In the genomic region with DNA sequence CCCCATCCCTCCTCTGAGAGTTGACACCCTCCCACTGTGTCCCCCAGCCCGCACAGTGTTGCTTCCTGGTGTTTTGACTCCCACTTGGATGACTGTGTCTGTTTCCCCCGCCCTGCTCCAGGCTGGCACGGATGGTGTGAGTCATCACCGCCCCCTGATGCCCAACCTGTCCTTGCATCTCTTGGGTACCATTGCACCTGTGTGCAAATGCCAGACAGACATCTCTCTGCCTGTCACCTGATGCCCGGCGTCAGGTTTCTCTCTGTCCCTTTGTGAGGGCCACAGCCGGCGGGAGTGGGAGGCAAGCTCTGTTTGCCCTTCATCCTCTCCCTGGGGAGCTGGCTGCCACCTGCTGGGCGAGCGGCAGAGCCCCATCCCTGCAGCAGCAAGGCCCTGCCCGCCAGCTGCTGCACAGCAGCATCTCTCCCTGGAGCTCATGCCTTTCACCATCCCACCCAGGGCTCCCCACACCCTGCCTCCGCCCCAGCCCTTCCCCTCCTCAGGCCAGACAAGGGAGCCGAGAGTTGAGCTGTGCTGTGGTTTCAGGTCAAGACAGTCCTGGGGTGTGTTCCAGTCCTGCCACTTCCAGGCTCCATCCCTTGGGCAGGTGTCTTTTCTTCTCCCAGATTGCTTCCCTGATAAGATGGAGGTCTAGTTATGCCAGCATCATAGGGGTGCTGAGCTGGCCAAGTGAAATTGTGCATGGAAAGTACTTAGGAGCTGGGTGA, we compare ENCODE assay signal across 9 cellular contexts. TPM values are rescaled to one million over a fixed set of nuclear protein-coding genes. Genes with fewer than 3 reads are reported as not detected.
DNase-seq lines count a peak whose midpoint lies in the region; ATAC-seq and TF ChIP-seq lines count a peak whose summit lies in the region.
"Had no signal": no experiment of that assay in that cellular context is flagged by ENCODE, and none has a peak within 500 bp of the region (broad histone marks: within the 10 kb centered on the region; RNA-seq: fewer than 3 reads in every experiment).

No MANE protein-coding gene starts in this region.

- intact Hi-C loops in activated CD4-positive, alpha-beta memory T cell treated with anti-CD3 and anti-CD28 coated beads for 36 hours (cut with micrococcal nuclease): no loop called here
- intact Hi-C loops in body of pancreas (cut with DNase I): no loop called here

- H3K4me3 ChIP-seq in body of pancreas (no peak overlapping the region), retinal pigment epithelial cell (ENCODE audit: low read length) (no peak overlapping the region)

- H3K9me3 Mint-ChIP-seq in activated CD4-positive, alpha-beta memory T cell treated with anti-CD3 and anti-CD28 coated beads for 36 hours: no peaks in the 10 kb centered on the region
- H3K9me3 Mint-ChIP-seq in activated CD4-positive, alpha-beta memory T cell treated with anti-CD3 and anti-CD28 coated beads, Interleukin-2, amount 10 ng/mL, durations not matched to agents 7 days and 5 days: no peaks in the 10 kb centered on the region
- H3K9me3 Mint-ChIP-seq: CD4-positive, alpha-beta memory T cell had no signal

- TF ChIP-seq POLR2A in body of pancreas (IDR thresholded peaks at IDR 0.05): no peak

- ATAC-seq in body of pancreas (peak; percentile 15), GM21381 (IDR thresholded peaks at IDR 0.05; ENCODE audit: unreplicated experiment) (no peak)

- no peaks in the 10 kb centered on the region for H3K27me3 Mint-ChIP-seq in activated CD4-positive, alpha-beta memory T cell treated with anti-CD3 and anti-CD28 coated beads for 36 hours
- no peaks in the 10 kb centered on the region for H3K27me3 Mint-ChIP-seq in activated CD4-positive, alpha-beta memory T cell treated with anti-CD3 and anti-CD28 coated beads, Interleukin-2, amount 10 ng/mL, durations not matched to agents 7 days and 5 days
- H3K27me3 Mint-ChIP-seq: CD4-positive, alpha-beta memory T cell had no signal

- CTCF ChIA-PET in activated CD4-positive, alpha-beta memory T cell treated with anti-CD3 and anti-CD28 coated beads for 36 hours (lab: Charles Lee): interaction anchor here (1.1 to 1.2 kb wide), 2 partner anchors 13 to 28 kb away, joined by 3 to 4 read pairs; no protein-coding TSS in a partner anchor
- CTCF ChIA-PET in activated CD4-positive, alpha-beta memory T cell treated with anti-CD3 and anti-CD28 coated beads, Interleukin-2, amount 10 ng/mL, durations not matched to agents 7 days and 5 days (lab: Charles Lee): interaction anchor here (1.0 to 1.6 kb wide), 3 partner anchors 12 to 47 kb away, joined by 3 to 8 read pairs (median 5); a partner anchor contains a TSS

- TF ChIP-seq CTCF in body of pancreas (IDR thresholded peaks at IDR 0.05) (peak in 1 of 7 experiments; percentile 6), retinal pigment epithelial cell (conservative IDR thresholded peaks at IDR 0.05; ENCODE audit: low read depth, low read length) (peak; percentile 65)

- POLR2A ChIA-PET in activated CD4-positive, alpha-beta memory T cell treated with anti-CD3 and anti-CD28 coated beads for 36 hours (lab: Charles Lee): no interaction called here
- POLR2A ChIA-PET in activated CD4-positive, alpha-beta memory T cell treated with anti-CD3 and anti-CD28 coated beads, Interleukin-2, amount 10 ng/mL, durations not matched to agents 7 days and 5 days (lab: Charles Lee): no interaction called here

- H3K9me3 ChIP-seq in body of pancreas: no peaks in the 10 kb centered on the region

- no peak overlapping the region for H3K27ac Mint-ChIP-seq in activated CD4-positive, alpha-beta memory T cell treated with anti-CD3 and anti-CD28 coated beads for 36 hours
- H3K27ac Mint-ChIP-seq in activated CD4-positive, alpha-beta memory T cell treated with anti-CD3 and anti-CD28 coated beads, Interleukin-2, amount 10 ng/mL, durations not matched to agents 7 days and 5 days: no peak overlapping the region

- no peak overlapping the region for H3K4me3 Mint-ChIP-seq in activated CD4-positive, alpha-beta memory T cell treated with anti-CD3 and anti-CD28 coated beads for 36 hours
- H3K4me3 Mint-ChIP-seq in activated CD4-positive, alpha-beta memory T cell treated with anti-CD3 and anti-CD28 coated beads, Interleukin-2, amount 10 ng/mL, durations not matched to agents 7 days and 5 days: no peak overlapping the region
- H3K4me3 Mint-ChIP-seq: CD4-positive, alpha-beta memory T cell had no signal

- no peaks in the 10 kb centered on the region for H3K27me3 ChIP-seq in body of pancreas

- WGBS in body of pancreas, 2 donors: 57 to 59% methylated on average over 4 to 10 of the region's 13 CpGs

- H3K4me1 ChIP-seq in body of pancreas: peaks cover 3% of the 10 kb centered on the region

- no peaks in the 10 kb centered on the region for H3K36me3 ChIP-seq in body of pancreas (replicated peaks in 1 of 2; ENCODE audit: insufficient read depth in 1 of 2, low read depth in 2 of 2)

- H3K36me3 Mint-ChIP-seq in activated CD4-positive, alpha-beta memory T cell treated with anti-CD3 and anti-CD28 coated beads for 36 hours: no peaks in the 10 kb centered on the region
- no peaks in the 10 kb centered on the region for H3K36me3 Mint-ChIP-seq in activated CD4-positive, alpha-beta memory T cell treated with anti-CD3 and anti-CD28 coated beads, Interleukin-2, amount 10 ng/mL, durations not matched to agents 7 days and 5 days (ENCODE audit: low read depth)
- H3K36me3 Mint-ChIP-seq: CD4-positive, alpha-beta memory T cell had no signal

- no peak overlapping the region for H3K27ac ChIP-seq in body of pancreas

- DNase-seq in activated CD4-positive, alpha-beta memory T cell treated with anti-CD3 and anti-CD28 coated beads for 36 hours: peak; percentile 29
- DNase-seq in activated CD4-positive, alpha-beta memory T cell treated with anti-CD3 and anti-CD28 coated beads, Interleukin-2, amount 10 ng/mL, durations not matched to agents 7 days and 5 days: no peak
- DNase-seq in NCI-H2107 treated with DMSO at 0.1 percent for 48 hours (lab: John Stamatoyannopoulos, UW; ENCODE audit: unreplicated experiment): peak; percentile 97
- DNase-seq in body of pancreas: peak in 1 of 4 donors; percentile 24
- DNase-seq in retinal pigment epithelial cell (ENCODE audit: low read depth): no peak
- DNase-seq in stimulated activated CD4-positive, alpha-beta T cell treated with anti-CD3 and anti-CD28 coated beads, Interleukin-15, amount 100 ng/mL, for 24 hours: no peak
- no peak for DNase-seq in NK-92 (lab: John Stamatoyannopoulos, UW; ENCODE audit: unreplicated experiment)

- peaks cover 6% of the 10 kb centered on the region for H3K4me1 Mint-ChIP-seq in activated CD4-positive, alpha-beta memory T cell treated with anti-CD3 and anti-CD28 coated beads for 36 hours (ENCODE audit: low read depth)
- peaks cover 13% of the 10 kb centered on the region for H3K4me1 Mint-ChIP-seq in activated CD4-positive, alpha-beta memory T cell treated with anti-CD3 and anti-CD28 coated beads, Interleukin-2, amount 10 ng/mL, durations not matched to agents 7 days and 5 days

RNA-seq across cellular contexts. Expression of a gene that starts 29.7 kb away (rescaled TPM):
- under 1 TPM; 0.10 to 0.22 TPM for total RNA-seq in activated CD4-positive, alpha-beta memory T cell treated with anti-CD3 and anti-CD28 coated beads for 36 hours
- total RNA-seq in activated CD4-positive, alpha-beta memory T cell treated with anti-CD3 and anti-CD28 coated beads, Interleukin-2, amount 10 ng/mL, durations not matched to agents 7 days and 5 days: under 1 TPM; 0.10 to 0.15 TPM
- not detected for total RNA-seq in body of pancreas

RNA-seq across cellular contexts. Expression of a gene that starts 38.1 kb away (rescaled TPM):
- 10 to 100 TPM; 12.7 to 13.1 TPM for total RNA-seq in activated CD4-positive, alpha-beta memory T cell treated with anti-CD3 and anti-CD28 coated beads for 36 hours
- total RNA-seq in activated CD4-positive, alpha-beta memory T cell treated with anti-CD3 and anti-CD28 coated beads, Interleukin-2, amount 10 ng/mL, durations not matched to agents 7 days and 5 days: 10 to 100 TPM; 16.3 to 16.4 TPM
- 10 to 100 TPM; 16.6 to 49.8 TPM for total RNA-seq in body of pancreas

RNA-seq across cellular contexts. Expression of a gene that starts 47.0 kb away (rescaled TPM):
- total RNA-seq in activated CD4-positive, alpha-beta memory T cell treated with anti-CD3 and anti-CD28 coated beads for 36 hours: 10 to 100 TPM; 35.1 to 39.9 TPM
- total RNA-seq in activated CD4-positive, alpha-beta memory T cell treated with anti-CD3 and anti-CD28 coated beads, Interleukin-2, amount 10 ng/mL, durations not matched to agents 7 days and 5 days: 10 to 100 TPM; 64.4 to 65.0 TPM
- total RNA-seq in body of pancreas: 1 to 10 TPM in 1 of 2 donors, not detected in 1; 8.3 TPM

RNA-seq across cellular contexts. Expression of a gene that starts 47.5 kb away (rescaled TPM):
- total RNA-seq in activated CD4-positive, alpha-beta memory T cell treated with anti-CD3 and anti-CD28 coated beads for 36 hours: 10 to 100 TPM; 10.4 to 11.8 TPM
- 10 to 100 TPM; 16.3 to 20.4 TPM for total RNA-seq in activated CD4-positive, alpha-beta memory T cell treated with anti-CD3 and anti-CD28 coated beads, Interleukin-2, amount 10 ng/mL, durations not matched to agents 7 days and 5 days
- 10 to 100 TPM in 1 of 2 donors, 1 to 10 TPM in 1; 4.9 to 12.5 TPM for total RNA-seq in body of pancreas

RNA-seq across cellular contexts. Expression of a gene that starts 52.0 kb away (rescaled TPM):
- total RNA-seq in activated CD4-positive, alpha-beta memory T cell treated with anti-CD3 and anti-CD28 coated beads for 36 hours: 10 to 100 TPM; 29.8 to 30.1 TPM
- 10 to 100 TPM; 31.7 to 35.5 TPM for total RNA-seq in activated CD4-positive, alpha-beta memory T cell treated with anti-CD3 and anti-CD28 coated beads, Interleukin-2, amount 10 ng/mL, durations not matched to agents 7 days and 5 days
- 10 to 100 TPM; 15.8 to 19.5 TPM for total RNA-seq in body of pancreas

Comparison
In these comparisons a context has a peak if more than half of its experiments do, and no peak if none do; other contexts are left out.
1. DNase-seq: peak in activated CD4-positive, alpha-beta memory T cell treated with anti-CD3 and anti-CD28 coated beads for 36 hours (single experiment) and NCI-H2107 treated with DMSO at 0.1 percent for 48 hours (single experiment); none in activated CD4-positive, alpha-beta memory T cell treated with anti-CD3 and anti-CD28 coated beads, Interleukin-2, amount 10 ng/mL, durations not matched to agents 7 days and 5 days (single experiment), retinal pigment epithelial cell (single experiment), stimulated activated CD4-positive, alpha-beta T cell treated with anti-CD3 and anti-CD28 coated beads, Interleukin-15, amount 100 ng/mL, for 24 hours (single experiment) and NK-92 (single experiment).